ENCODE assay signal across 10 cellular contexts in genomic region chr18:27185025-27185763, GRCh38. TPM values are rescaled to one million over a fixed set of nuclear protein-coding genes. Genes with fewer than 3 reads are reported as not detected.
DNase-seq lines count a peak whose midpoint lies in the region; ATAC-seq and TF ChIP-seq lines count a peak whose summit lies in the region.
"Had no signal": no experiment of that assay in that cellular context is flagged by ENCODE, and none has a peak within 500 bp of the region (broad histone marks: within the 10 kb centered on the region; RNA-seq: fewer than 3 reads in every experiment).

A gene with protein sequence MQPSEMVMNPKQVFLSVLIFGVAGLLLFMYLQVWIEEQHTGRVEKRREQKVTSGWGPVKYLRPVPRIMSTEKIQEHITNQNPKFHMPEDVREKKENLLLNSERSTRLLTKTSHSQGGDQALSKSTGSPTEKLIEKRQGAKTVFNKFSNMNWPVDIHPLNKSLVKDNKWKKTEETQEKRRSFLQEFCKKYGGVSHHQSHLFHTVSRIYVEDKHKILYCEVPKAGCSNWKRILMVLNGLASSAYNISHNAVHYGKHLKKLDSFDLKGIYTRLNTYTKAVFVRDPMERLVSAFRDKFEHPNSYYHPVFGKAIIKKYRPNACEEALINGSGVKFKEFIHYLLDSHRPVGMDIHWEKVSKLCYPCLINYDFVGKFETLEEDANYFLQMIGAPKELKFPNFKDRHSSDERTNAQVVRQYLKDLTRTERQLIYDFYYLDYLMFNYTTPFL (minus strand): TSS chr18:27185308. CDS start chr18:27142809, 42,499 bp downstream.

- H3K36me3 Mint-ChIP-seq in activated T-cell treated with anti-CD3 and anti-CD28 coated beads, Interleukin-2, amount 50 U/mL, for 72 hours (ENCODE audit: insufficient read depth in 2 of 2) = peaks cover 3 to 6% of the 10 kb centered on the region in 2 donors

- no peak within 1 kb of the TSS for H3K4me3 ChIP-seq in RWPE2 (ENCODE audit: severe bottlenecking)
- H3K4me3 ChIP-seq in hepatocyte = peak within 1 kb of the TSS; percentile 53

- intact Hi-C loops in sciatic nerve (cut with DNase I) = no loop called here

- TF ChIP-seq CTCF in RWPE2 (IDR thresholded peaks at IDR 0.05; ENCODE audit: poor library complexity, severe bottlenecking) (no peak), hepatocyte (IDR thresholded peaks at IDR 0.05; ENCODE audit: poor library complexity) (no peak)

- H3K27me3 ChIP-seq in RWPE2 (ENCODE audit: insufficient read depth, poor library complexity, severe bottlenecking) (peaks cover 79% of the 10 kb centered on the region), hepatocyte (peaks cover 19% of the 10 kb centered on the region)

- H3K27ac ChIP-seq in RWPE2 (ENCODE audit: poor library complexity, severe bottlenecking) (no peak within 1 kb of the TSS), hepatocyte (no peak within 1 kb of the TSS)
- H3K27ac ChIP-seq: HL-60 had no signal

- H4K20me1 ChIP-seq in hepatocyte (ENCODE audit: insufficient read depth, poor library complexity, severe bottlenecking) = no peaks in the 10 kb centered on the region

- H3K4me1 ChIP-seq in RWPE2 (ENCODE audit: insufficient read depth, poor library complexity, severe bottlenecking) = no peaks in the 10 kb centered on the region
- no peaks in the 10 kb centered on the region for H3K4me1 ChIP-seq in hepatocyte (ENCODE audit: insufficient read depth)

- CTCF ChIA-PET in HEK293T (lab: Yijun Ruan, JAX) = no interaction called here

- no peaks in the 10 kb centered on the region for H3K9me2 ChIP-seq in hepatocyte (replicated peaks; ENCODE audit: insufficient read depth)

- ATAC-seq in RWPE2 (ENCODE audit: low read depth) = peak; percentile 56
- peak; percentile 10 for ATAC-seq in sciatic nerve
- ATAC-seq in activated T-cell treated with anti-CD3 and anti-CD28 coated beads, Interleukin-2, amount 50 U/mL, for 72 hours (replicated peaks in 1 of 2) = no peak
- no peak for ATAC-seq in GM19023 (IDR thresholded peaks at IDR 0.05; ENCODE audit: unreplicated experiment)
- ATAC-seq in GM18505 (IDR thresholded peaks at IDR 0.05; ENCODE audit: unreplicated experiment) = no peak

- peaks cover 1 to 3% of the 10 kb centered on the region in 2 donors for H3K9me3 Mint-ChIP-seq in activated T-cell treated with anti-CD3 and anti-CD28 coated beads, Interleukin-2, amount 50 U/mL, for 72 hours

- no peaks in the 10 kb centered on the region for H3K79me2 ChIP-seq in hepatocyte

- peaks cover 33% of the 10 kb centered on the region for H3K27me3 Mint-ChIP-seq in activated T-cell treated with anti-CD3 and anti-CD28 coated beads, Interleukin-2, amount 50 U/mL, for 72 hours (ENCODE audit: low read depth)

- H3K36me3 ChIP-seq in RWPE2 (ENCODE audit: low read depth) (no peaks in the 10 kb centered on the region), hepatocyte (replicated peaks; ENCODE audit: insufficient read depth, low read depth) (no peaks in the 10 kb centered on the region)

- peak within 1 kb of the TSS; percentile 76 for H2AFZ ChIP-seq in hepatocyte

- H3K9me3 ChIP-seq in RWPE2 (ENCODE audit: severe bottlenecking) (peaks cover 3% of the 10 kb centered on the region), hepatocyte (ENCODE audit: low read depth) (no peaks in the 10 kb centered on the region)

- peak within 1 kb of the TSS in 1 of 2 donors; percentile 55 for H3K4me3 Mint-ChIP-seq in activated T-cell treated with anti-CD3 and anti-CD28 coated beads, Interleukin-2, amount 50 U/mL, for 72 hours

- H3K27ac Mint-ChIP-seq in activated T-cell treated with anti-CD3 and anti-CD28 coated beads, Interleukin-2, amount 50 U/mL, for 72 hours = no peak within 1 kb of the TSS

- peak within 1 kb of the TSS; percentile 94 for H3K4me2 ChIP-seq in hepatocyte

- 7% methylated on average over 30 of the region's 67 CpGs for WGBS in hepatocyte (ENCODE audit: low lambda C conversion rate, missing lambda C conversion rate)

- no peaks in the 10 kb centered on the region for H3K4me1 Mint-ChIP-seq in activated T-cell treated with anti-CD3 and anti-CD28 coated beads, Interleukin-2, amount 50 U/mL, for 72 hours (ENCODE audit: low read depth)

- no peak for TF ChIP-seq POLR2A in GM18505 (IDR thresholded peaks at IDR 0.05; ENCODE audit: borderline replicate concordance, extremely low read depth, insufficient read depth, insufficient read length)

- POLR2A ChIA-PET in HEK293T (lab: Yijun Ruan, JAX) = no interaction called here

- DNase-seq in HEK293T (ENCODE audit: extremely low spot score) (peak; percentile 61), RWPE2 (ENCODE audit: low spot score) (no peak), hepatocyte (ENCODE audit: low spot score) (peak; percentile 28), sciatic nerve (ENCODE audit: low spot score) (no peak), germinal center (ENCODE audit: low spot score) (no peak)
- no peak for DNase-seq in activated T-cell treated with anti-CD3 and anti-CD28 coated beads, Interleukin-2, amount 50 U/mL, for 72 hours
- DNase-seq: stimulated activated CD4-positive, alpha-beta T cell treated with anti-CD3 and anti-CD28 coated beads, Interleukin-4, amount 100 ng/mL, for 1 hour had no signal

TF ChIP-seq in HEK293T, 16 proteins besides CTCF, POLR2A, EP300 and RAD21:
- TF ChIP-seq L3MBTL2 (conservative IDR thresholded peaks at IDR 0.05) = peak; percentile 72
- no peak for TF ChIP-seq NFRKB (IDR thresholded peaks at IDR 0.05)

RNA-seq across cellular contexts. Expression of the gene that starts here (rescaled TPM):
- total RNA-seq in hepatocyte = 30.6 and 32.7 TPM in 2 replicates
- 9.8 and 11.0 TPM in 2 replicates for polyA plus RNA-seq in hepatocyte
- 2.4 TPM for total RNA-seq in sciatic nerve
- total RNA-seq in activated T-cell treated with anti-CD3 and anti-CD28 coated beads, Interleukin-2, amount 50 U/mL, for 72 hours = not detected

Comparison
In these comparisons a context has a peak if more than half of its experiments do, and no peak if none do; other contexts are left out.
1. DNase-seq: peak in HEK293T (single experiment) and hepatocyte (single experiment); none in RWPE2 (single experiment), sciatic nerve (single experiment), activated T-cell treated with anti-CD3 and anti-CD28 coated beads, Interleukin-2, amount 50 U/mL, for 72 hours (0 of 2) and germinal center (single experiment).
2. ATAC-seq: peak in RWPE2 (single experiment) and sciatic nerve (single experiment); none in activated T-cell treated with anti-CD3 and anti-CD28 coated beads, Interleukin-2, amount 50 U/mL, for 72 hours (0 of 2), GM19023 (single experiment) and GM18505 (single experiment).